ENCODE assay signal across 31 cellular contexts in genomic region chr13:111360452-111360851, GRCh38. TPM values are rescaled to one million over a fixed set of nuclear protein-coding genes. Genes with fewer than 3 reads are reported as not detected.
DNase-seq lines count a peak whose midpoint lies in the region; ATAC-seq, FAIRE-seq and TF ChIP-seq lines count a peak whose summit lies in the region.
"Had no signal": no experiment of that assay in that cellular context is flagged by ENCODE, and none has a peak within 500 bp of the region (broad histone marks: within the 10 kb centered on the region; RNA-seq: fewer than 3 reads in every experiment).

No MANE protein-coding gene starts in this region.

- TF ChIP-seq POLR2A in stomach (IDR thresholded peaks at IDR 0.05) (no peak), H54 (IDR thresholded peaks at IDR 0.05; ENCODE audit: low read depth, low read length) (no peak)

- H3K9me3 Mint-ChIP-seq in brain = no peaks in the 10 kb centered on the region
- H3K9me3 Mint-ChIP-seq: CD4-positive, alpha-beta memory T cell; CD4-positive, CD25-positive, alpha-beta regulatory T cell; CD8-positive, alpha-beta memory T cell had no signal

- WGBS in lung, 2 donors = 84 to 90% methylated on average over 9 of the region's 9 CpGs
- 60 to 77% (median 68%) methylated on average over 9 of the region's 9 CpGs for WGBS in stomach, 5 donors

- TF ChIP-seq CTCF in brain (conservative IDR thresholded peaks at IDR 0.05) (no peak), lung (IDR thresholded peaks at IDR 0.05; ENCODE audit: control extremely low read depth, extremely low read depth) (no peak), stomach (IDR thresholded peaks at IDR 0.05) (no peak)

- no peak for FAIRE-seq in H54 (lab: Jason Lieb, UNC)
- FAIRE-seq: A204.1, GM12878, GM12892, GM18507 had no signal

- no peaks in the 10 kb centered on the region for H3K36me3 Mint-ChIP-seq in brain
- H3K36me3 Mint-ChIP-seq: CD14-positive monocyte; CD4-positive, alpha-beta memory T cell; CD4-positive, CD25-positive, alpha-beta regulatory T cell; CD8-positive, alpha-beta memory T cell had no signal

- intact Hi-C loops in stomach (cut with DNase I; ENCODE audit: low total_unique reads) = no loop called here

- H3K4me3 Mint-ChIP-seq in brain = no peak overlapping the region
- H3K4me3 Mint-ChIP-seq: CD4-positive, alpha-beta memory T cell; CD4-positive, CD25-positive, alpha-beta regulatory T cell; CD8-positive, alpha-beta memory T cell had no signal

- no peaks in the 10 kb centered on the region for H3K4me1 ChIP-seq in lung (ENCODE audit: control insufficient read depth in 2 of 2, insufficient read depth in 2 of 2, low read length in 2 of 2)
- no peaks in the 10 kb centered on the region for H3K4me1 ChIP-seq in stomach
- H3K4me1 ChIP-seq: BE2C, BLaER1 had no signal

- DNase-seq in activated effector memory CD4-positive, alpha-beta T cell treated with anti-CD3 and anti-CD28 coated beads, Interleukin-2, amount 50 U/mL, for 16 hours = peak; percentile 49
- DNase-seq in activated effector memory CD4-positive, alpha-beta T cell treated with Interleukin-2 at 50 U/mL for 16 hours = no peak
- DNase-seq in lung (ENCODE audit: low spot score) (peak; percentile 17), stomach (peak; percentile 4), NCI-H2029 (lab: John Stamatoyannopoulos, UW) (no peak), NCI-H446 treated with DMSO at 0.1 percent for 48 hours (lab: John Stamatoyannopoulos, UW) (no peak), H54 (ENCODE audit: insufficient read length, low spot score) (no peak)
- DNase-seq: 8988T; ACHN; BE2C; C1 segment of cervical spinal cord; CD4-positive, alpha-beta memory T cell; CD4-positive, CD25-positive, alpha-beta regulatory T cell; CD8-positive, alpha-beta memory T cell; COR-L47; DMS 273 treated with DMSO at 0.1 percent for 48 hours; DMS153; DMS53; DMS79; DND-41; EL; GF-D8 had no signal

- peaks cover 17% of the 10 kb centered on the region for H3K4me1 Mint-ChIP-seq in brain
- H3K4me1 Mint-ChIP-seq: CD14-positive monocyte; CD4-positive, alpha-beta memory T cell; CD4-positive, CD25-positive, alpha-beta regulatory T cell; CD8-positive, alpha-beta memory T cell had no signal

- H3K9me3 ChIP-seq in lung (ENCODE audit: control insufficient read depth in 2 of 2, insufficient read depth in 1 of 2, low read length in 1 of 2) (no peaks in the 10 kb centered on the region), stomach (no peaks in the 10 kb centered on the region)
- H3K9me3 ChIP-seq: BE2C, BLaER1 had no signal

- no peak for TF ChIP-seq EP300 in stomach (IDR thresholded peaks at IDR 0.05)

- H3K4me3 ChIP-seq in lung (no peak overlapping the region), stomach (no peak overlapping the region)
- H3K4me3 ChIP-seq: BLaER1, GM12878 had no signal

- H3K27ac ChIP-seq in lung (ENCODE audit: low read depth in 1 of 2, low read length in 1 of 2) = no peak overlapping the region
- H3K27ac ChIP-seq in stomach = no peak overlapping the region
- H3K27ac ChIP-seq: BLaER1 had no signal

- no peak for ATAC-seq in lung (ENCODE audit: insufficient read depth, low FRiP score)
- ATAC-seq: GM12878 had no signal

- H3K36me3 ChIP-seq in lung (ENCODE audit: control insufficient read depth in 2 of 2, insufficient read depth in 2 of 2, low read length in 2 of 2) (no peaks in the 10 kb centered on the region), stomach (no peaks in the 10 kb centered on the region)
- H3K36me3 ChIP-seq: BE2C, BLaER1 had no signal

- peak overlapping the region in 3 of 5 experiments; percentile 61 to 67 (median 65) for H3K27ac Mint-ChIP-seq in brain
- H3K27ac Mint-ChIP-seq: CD14-positive monocyte; CD4-positive, alpha-beta memory T cell; CD4-positive, CD25-positive, alpha-beta regulatory T cell; CD8-positive, alpha-beta memory T cell had no signal

- peaks cover 5% of the 10 kb centered on the region for H3K27me3 Mint-ChIP-seq in brain

- H3K27me3 ChIP-seq in lung (ENCODE audit: control insufficient read depth, insufficient read depth) (no peaks in the 10 kb centered on the region), stomach (peaks cover 0 to 50% (median 6%) of the 10 kb centered on the region in 3 donors)
- H3K27me3 ChIP-seq: BLaER1 had no signal

RNA-seq across cellular contexts. Expression of gene TEX29, which starts 40.0 kb away (rescaled TPM):
- polyA plus RNA-seq in brain (ENCODE audit: insufficient read depth, low read depth, low replicate concordance) = 1.6 TPM
- under 1 TPM in 1 of 2 donors, not detected in 1; 0.25 TPM for total RNA-seq in lung
- polyA plus RNA-seq in lung = under 1 TPM; 0.19 to 0.79 TPM
- total RNA-seq in stomach = not detected
- 1 to 10 TPM in 1 of 3 donors, under 1 TPM in 1, not detected in 1; 0.87 to 2.2 TPM for polyA plus RNA-seq in stomach
- total RNA-seq: CD4-positive, CD25-positive, alpha-beta regulatory T cell; CD8-positive, alpha-beta memory T cell; Daoy; G401; GM12878 had no signal
- polyA plus RNA-seq: CD4-positive, CD25-positive, alpha-beta regulatory T cell; CD8-positive, alpha-beta memory T cell had no signal

Comparison
In these comparisons a context has a peak if more than half of its experiments do, and no peak if none do; other contexts are left out.
1. DNase-seq: peak in activated effector memory CD4-positive, alpha-beta T cell treated with anti-CD3 and anti-CD28 coated beads, Interleukin-2, amount 50 U/mL, for 16 hours (single experiment), lung (single experiment) and stomach (single experiment); none in activated effector memory CD4-positive, alpha-beta T cell treated with Interleukin-2 at 50 U/mL for 16 hours (single experiment), NCI-H2029 (single experiment), NCI-H446 treated with DMSO at 0.1 percent for 48 hours (single experiment) and H54 (single experiment).